ENCODE assay signal across 9 cellular contexts in genomic region chr18:77133051-77133919, GRCh38. TPM values are rescaled to one million over a fixed set of nuclear protein-coding genes. Genes with fewer than 3 reads are reported as not detected.
DNase-seq lines count a peak whose midpoint lies in the region; ATAC-seq and TF ChIP-seq lines count a peak whose summit lies in the region.
"Had no signal": no experiment of that assay in that cellular context is flagged by ENCODE, and none has a peak within 500 bp of the region (broad histone marks: within the 10 kb centered on the region; RNA-seq: fewer than 3 reads in every experiment).

No MANE protein-coding gene starts in this region.

- H3K27me3 ChIP-seq in GM23338 (ENCODE audit: insufficient read depth) (peaks cover 41% of the 10 kb centered on the region), Peyer's patch (no peaks in the 10 kb centered on the region), esophagus squamous epithelium (peaks cover 0 to 15% (median 0%) of the 10 kb centered on the region in 4 donors), neural progenitor cell (peaks cover 74% of the 10 kb centered on the region)
- H3K27me3 ChIP-seq: SJSA1 had no signal

- no peak overlapping the region for H3K9ac ChIP-seq in neural progenitor cell

- H3K9me3 ChIP-seq in Peyer's patch, result no peaks in the 10 kb centered on the region
- no peaks in the 10 kb centered on the region for H3K9me3 ChIP-seq in esophagus squamous epithelium
- no peaks in the 10 kb centered on the region for H3K9me3 ChIP-seq in neural progenitor cell (ENCODE audit: low read depth)
- H3K9me3 ChIP-seq: SJSA1 had no signal

- no peaks in the 10 kb centered on the region for H3K4me1 ChIP-seq in GM23338 (ENCODE audit: insufficient read depth)
- peaks cover 0 to 41% (median 12%) of the 10 kb centered on the region in 4 donors for H3K4me1 ChIP-seq in Peyer's patch
- H3K4me1 ChIP-seq in esophagus squamous epithelium, result peaks cover 29 to 75% (median 30%) of the 10 kb centered on the region in 3 donors
- H3K4me1 ChIP-seq in neural progenitor cell, result peaks cover 10% of the 10 kb centered on the region

- H3K27me3 Mint-ChIP-seq in GM23338 (ENCODE audit: insufficient read depth, low read depth, poor library complexity) (peaks cover 37% of the 10 kb centered on the region), neural progenitor cell (ENCODE audit: insufficient read depth, low read depth) (peaks cover 45% of the 10 kb centered on the region)

- H3K79me2 ChIP-seq in GM23338 (replicated peaks; ENCODE audit: insufficient read depth) (peaks cover 23% of the 10 kb centered on the region), neural progenitor cell (ENCODE audit: low read depth) (no peaks in the 10 kb centered on the region)

- no peaks in the 10 kb centered on the region for H3K9me2 ChIP-seq in GM23338 (ENCODE audit: insufficient read depth)

- H3K4me1 Mint-ChIP-seq in GM23338 (peaks cover 19% of the 10 kb centered on the region), neural progenitor cell (peaks cover 15% of the 10 kb centered on the region)

- intact Hi-C loops in esophagus squamous epithelium (cut with DNase I), result loop anchor here (10.0 kb wide), 2 partner anchors 68 to 128 kb away; no protein-coding TSS in a partner anchor

- H3K4me3 Mint-ChIP-seq in GM23338 (peak overlapping the region; percentile 71), neural progenitor cell (peak overlapping the region; percentile 75)

- peaks cover 10% of the 10 kb centered on the region; the same call in 2 of the 3 replicates for H3K36me3 Mint-ChIP-seq in GM23338 (ENCODE audit: low read depth)
- no peaks in the 10 kb centered on the region for H3K36me3 Mint-ChIP-seq in neural progenitor cell

- H4K20me1 ChIP-seq in GM23338 (replicated peaks; ENCODE audit: insufficient read depth), result peaks cover 15% of the 10 kb centered on the region; the same call in 1 of the 2 replicates
- peaks cover 4% of the 10 kb centered on the region for H4K20me1 ChIP-seq in neural progenitor cell (ENCODE audit: low read depth)

- no peak for TF ChIP-seq CTCF in GM23338 (conservative IDR thresholded peaks at IDR 0.05; ENCODE audit: low read depth in 2 of 2)
- TF ChIP-seq CTCF in Peyer's patch (IDR thresholded peaks at IDR 0.05), result no peak
- TF ChIP-seq CTCF in esophagus squamous epithelium (IDR thresholded peaks at IDR 0.05), result no peak
- no peak for TF ChIP-seq CTCF in neural progenitor cell (IDR thresholded peaks at IDR 0.05)

- H3K4me2 ChIP-seq in GM23338 (peak overlapping the region; percentile 87), neural progenitor cell (peak overlapping the region; percentile 97)

- no peak overlapping the region for H3K27ac Mint-ChIP-seq in GM23338
- H3K27ac Mint-ChIP-seq in neural progenitor cell, result peak overlapping the region; percentile 69

- H3K36me3 ChIP-seq in GM23338 (ENCODE audit: insufficient read depth) (no peaks in the 10 kb centered on the region), Peyer's patch (no peaks in the 10 kb centered on the region), esophagus squamous epithelium (no peaks in the 10 kb centered on the region), neural progenitor cell (no peaks in the 10 kb centered on the region)
- H3K36me3 ChIP-seq: SJSA1 had no signal

- DNase-seq in GM23338 (ENCODE audit: low spot score) (peak; percentile 64), Peyer's patch (peak in 1 of 3 donors; percentile 68), esophagus squamous epithelium (lab: John Stamatoyannopoulos, UW) (no peak), neural progenitor cell (ENCODE audit: low spot score) (peak; percentile 52), substantia nigra (lab: John Stamatoyannopoulos, UW) (no peak), COLO829 (ENCODE audit: low spot score) (no peak)
- no peak for DNase-seq in effector CD4-positive, alpha-beta T cell

- WGBS in esophagus squamous epithelium, 2 donors, result 59 to 60% methylated on average over 19 to 20 of the region's 47 CpGs

- H3K27ac ChIP-seq in GM23338 (ENCODE audit: low read depth) (no peak overlapping the region), Peyer's patch (peak overlapping the region; percentile 96 to 99 (median 98)), esophagus squamous epithelium (peak overlapping the region; percentile 92 to 95 (median 94)), neural progenitor cell (no peak overlapping the region), substantia nigra (ENCODE audit: low read depth, low read length, poor library complexity, severe bottlenecking) (no peak overlapping the region)
- H3K27ac ChIP-seq: SJSA1 had no signal

- peak overlapping the region; percentile 94 for H2AFZ ChIP-seq in GM23338
- peak overlapping the region; percentile 99 for H2AFZ ChIP-seq in neural progenitor cell (replicated peaks)

- ATAC-seq in GM23338 (peak; percentile 64), HG03571 (IDR thresholded peaks at IDR 0.05; ENCODE audit: unreplicated experiment) (no peak)

- TF ChIP-seq POLR2A in Peyer's patch (IDR thresholded peaks at IDR 0.05), result no peak
- no peak for TF ChIP-seq POLR2A in esophagus squamous epithelium (IDR thresholded peaks at IDR 0.05)

- H3K4me3 ChIP-seq in GM23338 (peak overlapping the region; percentile 78), Peyer's patch (peak overlapping the region; percentile 92 to 97 (median 97)), esophagus squamous epithelium (peak overlapping the region; percentile 66 to 94 (median 82)), neural progenitor cell (peak overlapping the region; percentile 79)
- H3K4me3 ChIP-seq: SJSA1 had no signal

- peaks cover 5% of the 10 kb centered on the region; the same call in 1 of the 2 replicates for H3F3A ChIP-seq in GM23338 (replicated peaks; ENCODE audit: low read depth)
- H3F3A ChIP-seq in neural progenitor cell (ENCODE audit: low read depth), result peaks cover 16% of the 10 kb centered on the region

- H3K9me3 Mint-ChIP-seq in GM23338, result no peaks in the 10 kb centered on the region; the same call in 2 of the 3 replicates
- no peaks in the 10 kb centered on the region for H3K9me3 Mint-ChIP-seq in neural progenitor cell

TF ChIP-seq in GM23338, 12 proteins besides CTCF, POLR2A, EP300 and RAD21:
- TF ChIP-seq NANOG (IDR thresholded peaks at IDR 0.05; ENCODE audit: borderline replicate concordance) (no peak), EZH2 (IDR thresholded peaks at IDR 0.05; ENCODE audit: low read depth, unreplicated experiment) (peak; percentile 54)

RNA-seq across cellular contexts. Expression of gene MBP, which starts 0.7 kb away (rescaled TPM):
- total RNA-seq in GM23338 (2014; rRNA removed; shearing (Covaris generic)), result 20.7 and 22.9 TPM in 2 replicates
- polyA plus RNA-seq in GM23338 (2016; fragmentation: Nextera tagmentation; extraction: Ambion mirVana), result 14.6 and 18.4 TPM in 2 replicates
- 10 to 100 TPM; 40.9 to 67.7 (median 51.8) TPM for total RNA-seq in Peyer's patch
- 10 to 100 TPM; 21.9 to 38.9 (median 25.2) TPM for total RNA-seq in esophagus squamous epithelium
- 0.64 and 2.1 TPM in 2 replicates for total RNA-seq in neural progenitor cell (ENCODE audit: low replicate concordance)
- total RNA-seq: SJSA1 had no signal

Comparison
In these comparisons a context has a peak if more than half of its experiments do, and no peak if none do; other contexts are left out.
1. DNase-seq: peak in GM23338 (single experiment) and neural progenitor cell (single experiment); none in esophagus squamous epithelium (single experiment), substantia nigra (0 of 49), COLO829 (single experiment) and effector CD4-positive, alpha-beta T cell (single experiment).
2. H3K27ac ChIP-seq: peak in Peyer's patch (4 of 4) and esophagus squamous epithelium (4 of 4); none in GM23338 (single experiment), neural progenitor cell (single experiment) and substantia nigra (single experiment).
3. Peak in every context shown above with its lines, with median percentiles within 50 percentile points of each other: H3K4me3 ChIP-seq.